Comparison of ENCODE assay signal across 17 cellular contexts in genomic region chr6:81166770-81167169, GRCh38.
DNase-seq lines count a peak whose midpoint lies in the region; ATAC-seq and TF ChIP-seq lines count a peak whose summit lies in the region.
"Had no signal": no experiment of that assay in that cellular context is flagged by ENCODE, and none has a peak within 500 bp of the region (broad histone marks: within the 10 kb centered on the region; RNA-seq: fewer than 3 reads in every experiment).

No MANE protein-coding gene starts in this region.

- DNase-seq in ACHN: peak; percentile 49
- peak; percentile 44 for DNase-seq in H4 (ENCODE audit: low spot score)
- no peak for DNase-seq in SK-N-SH
- DNase-seq in fibroblast of lung (ENCODE audit: low read depth in 2 of 2): peak; percentile 34 to 88
- no peak for DNase-seq in NCI-H2227 (lab: John Stamatoyannopoulos, UW; ENCODE audit: unreplicated experiment)
- no peak for DNase-seq in RWPE1 (ENCODE audit: low spot score)
- DNase-seq: adrenal gland; CD8-positive, alpha-beta memory T cell; cortex of kidney; erythroblast; NCI-H2081; RPMI8226 had no signal

- H3K9ac ChIP-seq in SK-N-SH: no peak overlapping the region
- no peak overlapping the region for H3K9ac ChIP-seq in fibroblast of lung (ENCODE audit: insufficient read depth, low read length)

- TF ChIP-seq RAD21 in SK-N-SH (IDR thresholded peaks at IDR 0.05; ENCODE audit: low read length): no peak

- TF ChIP-seq CTCF in SK-N-SH (IDR thresholded peaks at IDR 0.05) (no peak), fibroblast of lung (conservative IDR thresholded peaks at IDR 0.05 in 1 of 2, IDR thresholded peaks at IDR 0.05 in 1 of 2; ENCODE audit: low read depth in 1 of 2, low read length in 2 of 2) (no peak), RWPE1 (conservative IDR thresholded peaks at IDR 0.05; ENCODE audit: low read depth) (no peak)

- CTCF ChIA-PET in SK-N-SH (lab: Yijun Ruan, JAX) (no interaction called here), RWPE1 (lab: Yijun Ruan, JAX) (interaction anchor here (0.6 kb wide), 1 partner anchor 993 kb away, joined by 4 read pairs; no protein-coding TSS in a partner anchor)

- H3F3A ChIP-seq in SK-N-SH (replicated peaks; ENCODE audit: insufficient read depth): no peaks in the 10 kb centered on the region

- no peaks in the 10 kb centered on the region for H3K36me3 ChIP-seq in SK-N-SH (replicated peaks in 1 of 2; ENCODE audit: control insufficient read depth in 1 of 2, insufficient read depth in 2 of 2, low read length in 1 of 2)
- H3K36me3 ChIP-seq in fibroblast of lung (ENCODE audit: control insufficient read depth, insufficient read depth, low read length): no peaks in the 10 kb centered on the region
- H3K36me3 ChIP-seq: adrenal gland, right atrium auricular region had no signal

- H4K20me1 ChIP-seq in SK-N-SH (ENCODE audit: insufficient read depth): no peaks in the 10 kb centered on the region
- no peaks in the 10 kb centered on the region for H4K20me1 ChIP-seq in fibroblast of lung (ENCODE audit: control insufficient read depth, extremely low read depth, insufficient read depth, low read length)

- H3K27ac ChIP-seq in SK-N-SH (ENCODE audit: low read depth in 2 of 2, low read length in 1 of 2) (peak overlapping the region in 1 of 2 experiments; percentile 23; a peak in 2 of 4 replicates), fibroblast of lung (ENCODE audit: insufficient read depth, low read length) (no peak overlapping the region), RWPE1 (no peak overlapping the region)
- H3K27ac ChIP-seq: adrenal gland, hepatocyte, right atrium auricular region had no signal

- H3K27me3 ChIP-seq in SK-N-SH (ENCODE audit: insufficient read depth): no peaks in the 10 kb centered on the region
- H3K27me3 ChIP-seq in fibroblast of lung (ENCODE audit: control insufficient read depth, insufficient read depth, low read length): no peaks in the 10 kb centered on the region
- H3K27me3 ChIP-seq: adrenal gland, hepatocyte, right atrium auricular region had no signal

- no peaks in the 10 kb centered on the region for H3K9me3 ChIP-seq in SK-N-SH
- no peaks in the 10 kb centered on the region for H3K9me3 ChIP-seq in fibroblast of lung (ENCODE audit: control insufficient read depth, insufficient read depth, low read depth, low read length)
- H3K9me3 ChIP-seq: adrenal gland, right atrium auricular region had no signal

- H2AFZ ChIP-seq in SK-N-SH (ENCODE audit: low read depth) (no peak overlapping the region), fibroblast of lung (ENCODE audit: low read length) (no peak overlapping the region)
- H2AFZ ChIP-seq: hepatocyte had no signal

- ATAC-seq in GM19397 (IDR thresholded peaks at IDR 0.05; ENCODE audit: unreplicated experiment): no peak
- no peak for ATAC-seq in HG03097 (IDR thresholded peaks at IDR 0.05; ENCODE audit: low FRiP score, unreplicated experiment)
- ATAC-seq: WTC11 had no signal

- no peaks in the 10 kb centered on the region for H3K79me2 ChIP-seq in SK-N-SH (ENCODE audit: insufficient read depth)
- H3K79me2 ChIP-seq in fibroblast of lung (ENCODE audit: control insufficient read depth, insufficient read depth, low read length): no peaks in the 10 kb centered on the region
- H3K79me2 ChIP-seq: hepatocyte had no signal

- in situ Hi-C loops in ACHN (cut with HindIII; ENCODE audit: low pct_ligation_motif_present, low pct_unique_long_range_greater_than_20kb, low sequenced_read_pairs): no loop called here

- no peak for TF ChIP-seq EP300 in SK-N-SH (IDR thresholded peaks at IDR 0.05; ENCODE audit: borderline replicate concordance in 1 of 2, low read depth in 1 of 2, low read length in 1 of 2)

- no peak overlapping the region for H3K4me2 ChIP-seq in SK-N-SH
- no peak overlapping the region for H3K4me2 ChIP-seq in fibroblast of lung (ENCODE audit: extremely low read depth, insufficient read depth, low read length)
- H3K4me2 ChIP-seq: hepatocyte had no signal

- H3K4me1 ChIP-seq in SK-N-SH (ENCODE audit: control insufficient read depth in 1 of 2, insufficient read depth in 2 of 2, low read depth in 1 of 2, low read length in 1 of 2) (peaks cover 0 to 3% of the 10 kb centered on the region in 2 experiments; a peak in 2 of 4 replicates), fibroblast of lung (ENCODE audit: control insufficient read depth, extremely low read depth, insufficient read depth, low read length) (no peaks in the 10 kb centered on the region)
- H3K4me1 ChIP-seq: right atrium auricular region had no signal

- no peaks in the 10 kb centered on the region for H3K9me2 ChIP-seq in SK-N-SH

- POLR2A ChIA-PET in SK-N-SH (lab: Yijun Ruan, JAX) (no interaction called here), RWPE1 (lab: Yijun Ruan, JAX; ENCODE audit: low non-redundant PET) (no interaction called here)

- H3K4me3 ChIP-seq in SK-N-SH (ENCODE audit: low read depth in 2 of 2, low read length in 1 of 2) (no peak overlapping the region), fibroblast of lung (replicated peaks in 1 of 4; ENCODE audit: control extremely low read depth in 1 of 4, insufficient read depth in 1 of 4, low read depth in 3 of 4, low read length in 4 of 4) (no peak overlapping the region)
- H3K4me3 ChIP-seq: adrenal gland, hepatocyte, right atrium auricular region had no signal

TF ChIP-seq in SK-N-SH, 30 proteins besides CTCF, POLR2A, EP300 and RAD21:
- TF ChIP-seq NFIC (IDR thresholded peaks at IDR 0.05; ENCODE audit: borderline replicate concordance) (peak; percentile 41; the same call in 1 of the 2 replicates), TCF12 (IDR thresholded peaks at IDR 0.05) (peak; percentile 20; the same call in 1 of the 2 replicates), REST (IDR thresholded peaks at IDR 0.05; ENCODE audit: low read depth, low read length) (no peak), FOXJ3 (CRISPR knock-in tag; IDR thresholded peaks at IDR 0.05) (no peak), ELF1 (IDR thresholded peaks at IDR 0.05) (no peak), FOXM1 (IDR thresholded peaks at IDR 0.05; ENCODE audit: low read depth) (no peak)

Comparison
In these comparisons a context has a peak if more than half of its experiments do, and no peak if none do; other contexts are left out.
1. DNase-seq: peak in ACHN (single experiment), H4 (single experiment) and fibroblast of lung (2 of 2); none in SK-N-SH (single experiment), NCI-H2227 (single experiment) and RWPE1 (single experiment).